ENCODE assay signal across 1 cellular context in the genomic region with DNA sequence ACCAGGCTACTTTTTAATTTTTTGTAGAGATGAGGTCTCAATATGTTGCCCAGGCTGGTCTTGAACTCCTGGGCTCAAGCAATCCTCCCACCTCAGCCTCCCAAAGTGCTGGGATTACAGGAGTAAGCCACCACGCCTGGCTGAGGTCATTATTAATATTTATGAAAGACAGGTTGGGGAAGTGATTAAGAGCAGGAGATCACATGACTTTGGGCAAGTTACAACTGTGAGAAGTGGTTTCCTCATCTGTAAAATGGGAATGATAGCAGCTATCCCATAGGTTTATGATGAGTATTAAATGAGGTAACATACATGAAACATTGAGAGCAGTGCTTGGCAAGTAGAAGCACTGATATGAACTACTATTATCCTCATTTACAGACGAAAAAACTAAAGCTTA. TPM values are rescaled to one million over a fixed set of nuclear protein-coding genes. Genes with fewer than 3 reads are reported as not detected.
"Had no signal": no experiment of that assay in that cellular context is flagged by ENCODE, and none has a peak within 500 bp of the region (broad histone marks: within the 10 kb centered on the region; RNA-seq: fewer than 3 reads in every experiment).

No MANE protein-coding gene starts in this region.

RNA-seq across cellular contexts. Expression of gene SLC4A5, which starts 7.0 kb away (rescaled TPM):
- polyA plus RNA-seq: immature natural killer cell had no signal
